8 cellular contexts compared by ENCODE assay signal in the genomic region with DNA sequence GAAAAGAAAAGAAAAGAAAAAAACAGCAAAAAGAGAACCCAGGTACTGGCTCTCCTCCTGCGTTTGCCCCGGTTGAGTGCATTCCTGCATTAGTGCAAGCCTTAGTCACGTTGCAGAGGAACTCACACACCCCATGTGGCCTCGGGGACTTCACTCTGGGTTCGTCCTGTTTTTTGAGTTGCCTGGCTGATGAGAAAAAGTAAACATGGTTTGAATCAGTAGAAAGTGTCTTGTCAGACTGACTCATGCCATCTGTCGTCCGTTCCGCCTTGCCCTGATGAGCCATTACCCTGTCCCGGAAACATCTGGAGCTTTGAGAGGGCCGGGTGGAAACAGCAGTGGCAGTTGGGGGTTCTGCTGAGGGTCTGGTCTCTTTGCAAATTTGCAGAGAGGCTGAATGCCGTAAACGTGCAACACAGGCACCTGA. TPM values are rescaled to one million over a fixed set of nuclear protein-coding genes. Genes with fewer than 3 reads are reported as not detected.
DNase-seq lines count a peak whose midpoint lies in the region; ATAC-seq, FAIRE-seq and TF ChIP-seq lines count a peak whose summit lies in the region.

No MANE protein-coding gene starts in this region.

- no peak for FAIRE-seq in urothelium cell line (lab: Jason Lieb, UNC)

- no peaks in the 10 kb centered on the region for H3K9me3 ChIP-seq in esophagus (ENCODE audit: control insufficient read depth in 2 of 2, insufficient read depth in 1 of 2, low read depth in 1 of 2, low read length in 1 of 2)
- no peaks in the 10 kb centered on the region for H3K9me3 ChIP-seq in neural progenitor cell (ENCODE audit: low read depth)

- peak overlapping the region; percentile 61 for H3K27ac Mint-ChIP-seq in neural progenitor cell

- peak overlapping the region; percentile 23 for H3K4me3 ChIP-seq in AG04449 (ENCODE audit: low read depth, low read length)
- H3K4me3 ChIP-seq in esophagus (ENCODE audit: low read depth in 1 of 2, low read length in 2 of 2), result no peak overlapping the region
- no peak overlapping the region for H3K4me3 ChIP-seq in neural progenitor cell

- ATAC-seq in GM19351 (IDR thresholded peaks at IDR 0.05; ENCODE audit: unreplicated experiment) (peak; percentile 85), HG03442 (IDR thresholded peaks at IDR 0.05; ENCODE audit: unreplicated experiment) (peak; percentile 83)

- H3K4me1 Mint-ChIP-seq in neural progenitor cell, result peaks cover 72% of the 10 kb centered on the region

- H3K79me2 ChIP-seq in neural progenitor cell (ENCODE audit: low read depth), result peaks cover 9% of the 10 kb centered on the region

- peaks cover 3% of the 10 kb centered on the region for H3K36me3 Mint-ChIP-seq in neural progenitor cell

- DNase-seq in AG04449 (ENCODE audit: low read depth, low spot score) (peak; percentile 76), neural progenitor cell (ENCODE audit: low spot score) (peak; percentile 61), urothelium cell line (ENCODE audit: low spot score) (peak; percentile 12), GOT3 (lab: John Stamatoyannopoulos, UW) (no peak)
- peak; percentile 51 for DNase-seq in activated CD4-positive, alpha-beta T cell treated with anti-CD3 and anti-CD28 coated beads, Interleukin-2, amount 50 U/mL, for 1 hour

- H3K27me3 ChIP-seq in esophagus (ENCODE audit: control insufficient read depth in 1 of 2, insufficient read depth in 2 of 2, low read length in 2 of 2), result no peaks in the 10 kb centered on the region
- no peaks in the 10 kb centered on the region for H3K27me3 ChIP-seq in neural progenitor cell

- H3K27ac ChIP-seq in esophagus (ENCODE audit: low read depth in 2 of 2, low read length in 1 of 2) (peak overlapping the region; percentile 83 to 91), neural progenitor cell (no peak overlapping the region)

- CTCF ChIA-PET in AG04449 (lab: Yijun Ruan, JAX), result no interaction called here

- H3K36me3 ChIP-seq in esophagus (ENCODE audit: control insufficient read depth in 2 of 2, insufficient read depth in 2 of 2, low read length in 1 of 2) (peaks cover 0 to under 1% of the 10 kb centered on the region in 2 donors), neural progenitor cell (no peaks in the 10 kb centered on the region)

- H3K4me2 ChIP-seq in neural progenitor cell, result no peak overlapping the region

- peaks cover 8% of the 10 kb centered on the region for H3K27me3 Mint-ChIP-seq in neural progenitor cell (ENCODE audit: insufficient read depth, low read depth)

- H3K4me1 ChIP-seq in esophagus (ENCODE audit: control insufficient read depth in 2 of 2, insufficient read depth in 2 of 2, low read length in 1 of 2) (peaks cover 18 to 41% of the 10 kb centered on the region in 2 donors), neural progenitor cell (peaks cover 16% of the 10 kb centered on the region)

- peaks cover 19% of the 10 kb centered on the region for H3F3A ChIP-seq in neural progenitor cell (ENCODE audit: low read depth)

- WGBS in esophagus, 2 donors, result 7 to 28% methylated on average over 12 of the region's 12 CpGs

- H3K4me3 Mint-ChIP-seq in neural progenitor cell, result peak overlapping the region; percentile 47

- TF ChIP-seq CTCF in AG04449 (IDR thresholded peaks at IDR 0.05; ENCODE audit: insufficient read depth, low read length, missing control alignments) (no peak), neural progenitor cell (IDR thresholded peaks at IDR 0.05) (no peak)

- H2AFZ ChIP-seq in neural progenitor cell (replicated peaks), result no peak overlapping the region

- H3K9me3 Mint-ChIP-seq in neural progenitor cell, result no peaks in the 10 kb centered on the region

- H3K9ac ChIP-seq in neural progenitor cell, result no peak overlapping the region

- no peaks in the 10 kb centered on the region for H4K20me1 ChIP-seq in neural progenitor cell (ENCODE audit: low read depth)

- POLR2A ChIA-PET in AG04449 (lab: Yijun Ruan, JAX), result no interaction called here

RNA-seq across cellular contexts. Expression of gene CD99, which starts 16.3 kb away (rescaled TPM):
- 100 to 1,000 TPM; 133 to 198 TPM for polyA plus RNA-seq in esophagus
- total RNA-seq in neural progenitor cell (ENCODE audit: low replicate concordance), result 70.4 and 81.8 TPM in 2 replicates

RNA-seq across cellular contexts. Expression of gene XG, which starts 44.5 kb away (rescaled TPM):
- polyA plus RNA-seq in esophagus, result 10 to 100 TPM; 10.0 to 12.6 TPM
- not detected in 2 replicates for total RNA-seq in neural progenitor cell (ENCODE audit: low replicate concordance)
